14 cellular contexts compared by ENCODE assay signal in genomic region chr16:11395008-11395948, GRCh38. TPM values are rescaled to one million over a fixed set of nuclear protein-coding genes. Genes with fewer than 3 reads are reported as not detected.
A peak's percentile ranks its signal among the peaks of the same experiment; 100 is the strongest.
DNase-seq lines count a peak whose midpoint lies in the region; TF ChIP-seq lines count a peak whose summit lies in the region.
"Had no signal": no experiment of that assay in that cellular context is flagged by ENCODE, and none has a peak within 500 bp of the region (broad histone marks: within the 10 kb centered on the region; RNA-seq: fewer than 3 reads in every experiment).

No MANE protein-coding gene starts in this region.

- H3K36me3 Mint-ChIP-seq in chondrocyte (ENCODE audit: low read depth), result no peaks in the 10 kb centered on the region
- H3K36me3 Mint-ChIP-seq: activated naive CD4-positive, alpha-beta T cell treated with anti-CD3 and anti-CD28 coated beads, Interleukin-2, amount 50 U/mL, for 24 hours; CD4-positive, alpha-beta memory T cell had no signal

- TF ChIP-seq CTCF in BE2C (IDR thresholded peaks at IDR 0.05; ENCODE audit: low read depth, low read length), result peak; percentile 19; the same call in 1 of the 2 replicates
- TF ChIP-seq CTCF in LNCaP clone FGC (IDR thresholded peaks at IDR 0.05; ENCODE audit: control insufficient read depth, extremely low read depth, insufficient read depth), result 0 out of 2 replicates have a peak, but pooled peaks have one; percentile 9
- no peak for TF ChIP-seq CTCF in chondrocyte (IDR thresholded peaks at IDR 0.05)
- no peak for TF ChIP-seq CTCF in osteoblast (IDR thresholded peaks at IDR 0.05; ENCODE audit: extremely low read depth, low read depth, low read length)
- no peak for TF ChIP-seq CTCF in esophagus squamous epithelium (IDR thresholded peaks at IDR 0.05)

- no peak for DNase-seq in BE2C
- no peak for DNase-seq in LNCaP clone FGC (ENCODE audit: low read depth)
- peak; percentile 56 for DNase-seq in chondrocyte (ENCODE audit: low spot score)
- peak; percentile 71 for DNase-seq in osteoblast (ENCODE audit: insufficient read length, low spot score, missing footprints)
- DNase-seq in esophagus squamous epithelium (lab: John Stamatoyannopoulos, UW), result no peak
- no peak for DNase-seq in NCI-H524 (lab: John Stamatoyannopoulos, UW)
- DNase-seq in G401 (ENCODE audit: low spot score), result no peak
- no peak for DNase-seq in COLO829 (ENCODE audit: low spot score)

- H3K4me2 ChIP-seq in osteoblast (ENCODE audit: insufficient read depth, low read length), result no peak overlapping the region

- H3K4me1 Mint-ChIP-seq in chondrocyte (ENCODE audit: low read depth), result no peaks in the 10 kb centered on the region
- H3K4me1 Mint-ChIP-seq: activated naive CD4-positive, alpha-beta T cell treated with anti-CD3 and anti-CD28 coated beads, Interleukin-2, amount 50 U/mL, for 24 hours had no signal

- no peak overlapping the region for H3K4me3 Mint-ChIP-seq in chondrocyte (ENCODE audit: unreplicated experiment)
- H3K4me3 Mint-ChIP-seq: activated naive CD4-positive, alpha-beta T cell treated with anti-CD3 and anti-CD28 coated beads, Interleukin-2, amount 50 U/mL, for 24 hours; CD4-positive, alpha-beta memory T cell; nephron progenitor cell had no signal

- no peaks in the 10 kb centered on the region for H3K27me3 Mint-ChIP-seq in chondrocyte (ENCODE audit: low read depth)
- H3K27me3 Mint-ChIP-seq: activated naive CD4-positive, alpha-beta T cell treated with anti-CD3 and anti-CD28 coated beads, Interleukin-2, amount 50 U/mL, for 24 hours; CD4-positive, alpha-beta memory T cell had no signal

- in situ Hi-C loops in G401 (cut with HindIII; ENCODE audit: low sequenced_read_pairs), result no loop called here

- H2AFZ ChIP-seq in osteoblast (ENCODE audit: low read length), result no peak overlapping the region

- H3K27me3 ChIP-seq in BE2C (no peaks in the 10 kb centered on the region), osteoblast (ENCODE audit: insufficient read depth, low read length) (no peaks in the 10 kb centered on the region), esophagus squamous epithelium (peaks cover 0 to 3% (median 0%) of the 10 kb centered on the region in 4 donors)
- H3K27me3 ChIP-seq: body of pancreas, colonic mucosa, vagina had no signal

- no peak for TF ChIP-seq POLR2A in esophagus squamous epithelium (IDR thresholded peaks at IDR 0.05)

- H3K27ac ChIP-seq in osteoblast (ENCODE audit: low read depth, low read length), result no peak overlapping the region
- no peak overlapping the region for H3K27ac ChIP-seq in esophagus squamous epithelium
- H3K27ac ChIP-seq: body of pancreas, colonic mucosa had no signal

- H3K36me3 ChIP-seq in BE2C, result no peaks in the 10 kb centered on the region
- H3K36me3 ChIP-seq in osteoblast (ENCODE audit: insufficient read depth, low read length), result no peaks in the 10 kb centered on the region
- H3K36me3 ChIP-seq in esophagus squamous epithelium, result no peaks in the 10 kb centered on the region
- H3K36me3 ChIP-seq: colonic mucosa, vagina had no signal

- no peaks in the 10 kb centered on the region for H3K9me3 Mint-ChIP-seq in chondrocyte (ENCODE audit: low read depth)
- H3K9me3 Mint-ChIP-seq: activated naive CD4-positive, alpha-beta T cell treated with anti-CD3 and anti-CD28 coated beads, Interleukin-2, amount 50 U/mL, for 24 hours; CD4-positive, alpha-beta memory T cell; nephron progenitor cell had no signal

- no peaks in the 10 kb centered on the region for H4K20me1 ChIP-seq in osteoblast (ENCODE audit: insufficient read depth, low read length)

- WGBS in esophagus squamous epithelium, 2 donors, result 50 to 77% methylated on average over 18 to 19 of the region's 22 CpGs

- no peak overlapping the region for H3K4me3 ChIP-seq in BE2C (ENCODE audit: low read depth, low read length)
- H3K4me3 ChIP-seq in LNCaP clone FGC (ENCODE audit: low read depth, low read length), result no peak overlapping the region
- H3K4me3 ChIP-seq in osteoblast (ENCODE audit: insufficient read depth, low read length), result no peak overlapping the region
- no peak overlapping the region for H3K4me3 ChIP-seq in esophagus squamous epithelium
- H3K4me3 ChIP-seq: body of pancreas, colonic mucosa, vagina had no signal

- H3K9me3 ChIP-seq in BE2C (no peaks in the 10 kb centered on the region), osteoblast (ENCODE audit: low read depth, low read length) (no peaks in the 10 kb centered on the region), esophagus squamous epithelium (no peaks in the 10 kb centered on the region)
- H3K9me3 ChIP-seq: body of pancreas, colonic mucosa, vagina had no signal

- H3K4me1 ChIP-seq in BE2C (no peaks in the 10 kb centered on the region), osteoblast (ENCODE audit: insufficient read depth, low read length) (no peaks in the 10 kb centered on the region), esophagus squamous epithelium (peaks cover 1 to 37% (median 8%) of the 10 kb centered on the region in 3 donors)
- H3K4me1 ChIP-seq: colonic mucosa had no signal

- intact Hi-C loops in esophagus squamous epithelium (cut with DNase I), result loop anchor here (5.0 to 10.0 kb wide), 2 partner anchors 247 to 430 kb away; no protein-coding TSS in a partner anchor

- H3K27ac Mint-ChIP-seq in chondrocyte (ENCODE audit: unreplicated experiment), result no peak overlapping the region
- H3K27ac Mint-ChIP-seq: activated naive CD4-positive, alpha-beta T cell treated with anti-CD3 and anti-CD28 coated beads, Interleukin-2, amount 50 U/mL, for 24 hours; nephron progenitor cell had no signal

- no peaks in the 10 kb centered on the region for H3K79me2 ChIP-seq in osteoblast (ENCODE audit: insufficient read depth, low read length)

RNA-seq across cellular contexts. Expression of gene RMI2, which starts 50.0 kb away (rescaled TPM):
- polyA plus RNA-seq in BE2C (2012; ENCODE audit: insufficient read depth, insufficient read length, low read depth), result 4.9 TPM
- total RNA-seq in chondrocyte, result 1.6 to 6.5 TPM (median 1.7 TPM) in 3 replicates
- 1.4 and 1.8 TPM in 2 replicates for total RNA-seq in osteoblast
- 10 to 100 TPM in 1 of 4 donors, 1 to 10 TPM in 3; 4.6 to 12.0 (median 8.1) TPM for total RNA-seq in esophagus squamous epithelium
- total RNA-seq in G401 (2014; rRNA removed; shearing (Covaris generic)), result 63.3 and 67.3 TPM in 2 replicates

Comparison
In these comparisons a context has a peak if more than half of its experiments do, and no peak if none do; other contexts are left out.
1. DNase-seq: peak in chondrocyte (single experiment) and osteoblast (single experiment); none in BE2C (single experiment), LNCaP clone FGC (single experiment), esophagus squamous epithelium (single experiment), NCI-H524 (0 of 2), G401 (single experiment) and COLO829 (single experiment).
2. CTCF ChIP-seq: peak in BE2C (single experiment) and LNCaP clone FGC (single experiment); none in chondrocyte (single experiment), osteoblast (single experiment) and esophagus squamous epithelium (0 of 6).